Comparison of ENCODE assay signal across 17 cellular contexts in genomic region chr6:73028893-73029450, GRCh38.
DNase-seq lines count a peak whose midpoint lies in the region; TF ChIP-seq lines count a peak whose summit lies in the region.
"Had no signal": no experiment of that assay in that cellular context is flagged by ENCODE, and none has a peak within 500 bp of the region (broad histone marks: within the 10 kb centered on the region; RNA-seq: fewer than 3 reads in every experiment).

No MANE protein-coding gene starts in this region.

- intact Hi-C loops in activated T-helper 1 cell treated with anti-CD3 and anti-CD28 coated beads, Interleukin-12 subunit alpha, Interleukin-12 subunit beta, Interleukin-2, Interleukin-4 antibody, amounts not matched to agents 30 ng/mL and 10 ng/mL and 1 ng/mL, durations not matched to agents 14 hours and 24 hours and 36 hours (cut with micrococcal nuclease) = no loop called here

- no peaks in the 10 kb centered on the region for H3K9me3 ChIP-seq in HEK293 (ENCODE audit: control insufficient read depth, insufficient read depth, low read depth, low read length)

- H3K4me3 ChIP-seq in AG10803 (ENCODE audit: low read length) (no peak overlapping the region), HEK293 (ENCODE audit: low read depth, low read length) (no peak overlapping the region)

- peaks cover 29% of the 10 kb centered on the region for H3K4me1 ChIP-seq in HEK293 (ENCODE audit: control insufficient read depth, insufficient read depth, low read length)

- H3K4me3 Mint-ChIP-seq in activated T-helper 1 cell treated with anti-CD3 and anti-CD28 coated beads, Interleukin-12 subunit alpha, Interleukin-12 subunit beta, Interleukin-2, Interleukin-4 antibody, amounts not matched to agents 30 ng/mL and 10 ng/mL and 1 ng/mL, durations not matched to agents 14 hours and 24 hours and 36 hours = no peak overlapping the region
- H3K4me3 Mint-ChIP-seq: H9, IgD-negative memory B cell had no signal

- no peak overlapping the region for H3K27ac ChIP-seq in HEK293 (ENCODE audit: extremely low read depth, low read depth, low read length)

- no peaks in the 10 kb centered on the region for H3K9me3 Mint-ChIP-seq in activated T-helper 1 cell treated with anti-CD3 and anti-CD28 coated beads, Interleukin-12 subunit alpha, Interleukin-12 subunit beta, Interleukin-2, Interleukin-4 antibody, amounts not matched to agents 30 ng/mL and 10 ng/mL and 1 ng/mL, durations not matched to agents 14 hours and 24 hours and 36 hours
- H3K9me3 Mint-ChIP-seq: H9 had no signal

- H3K36me3 ChIP-seq in HEK293 (ENCODE audit: control insufficient read depth in 2 of 2, insufficient read depth in 1 of 2, low read length in 2 of 2) = no peaks in the 10 kb centered on the region

- in situ Hi-C loops in KBM-7 (cut with MboI; ENCODE audit: low pct_unique_long_range_greater_than_20kb, low sequenced_read_pairs) = no loop called here

- TF ChIP-seq CTCF in AG10803 (conservative IDR thresholded peaks at IDR 0.05; ENCODE audit: low read length) = no peak
- no peak for TF ChIP-seq CTCF in HEK293 (tag by site-specific recombination; IDR thresholded peaks at IDR 0.05)

- POLR2A ChIA-PET in HEK293 (lab: Yijun Ruan, JAX) = interaction anchor here (0.6 kb wide), 1 partner anchor 167 kb away, joined by 3 read pairs; no protein-coding TSS in a partner anchor

- CTCF ChIA-PET in HEK293 (lab: Yijun Ruan, JAX) = interaction anchor here (0.7 kb wide), 1 partner anchor 667 kb away, joined by 3 read pairs; no protein-coding TSS in a partner anchor

- H3K4me1 Mint-ChIP-seq in activated T-helper 1 cell treated with anti-CD3 and anti-CD28 coated beads, Interleukin-12 subunit alpha, Interleukin-12 subunit beta, Interleukin-2, Interleukin-4 antibody, amounts not matched to agents 30 ng/mL and 10 ng/mL and 1 ng/mL, durations not matched to agents 14 hours and 24 hours and 36 hours (ENCODE audit: low read depth) = peaks cover 23% of the 10 kb centered on the region

- no peaks in the 10 kb centered on the region for H3K27me3 Mint-ChIP-seq in activated T-helper 1 cell treated with anti-CD3 and anti-CD28 coated beads, Interleukin-12 subunit alpha, Interleukin-12 subunit beta, Interleukin-2, Interleukin-4 antibody, amounts not matched to agents 30 ng/mL and 10 ng/mL and 1 ng/mL, durations not matched to agents 14 hours and 24 hours and 36 hours (ENCODE audit: insufficient read depth)
- H3K27me3 Mint-ChIP-seq: IgD-negative memory B cell had no signal

- H3K36me3 Mint-ChIP-seq in activated T-helper 1 cell treated with anti-CD3 and anti-CD28 coated beads, Interleukin-12 subunit alpha, Interleukin-12 subunit beta, Interleukin-2, Interleukin-4 antibody, amounts not matched to agents 30 ng/mL and 10 ng/mL and 1 ng/mL, durations not matched to agents 14 hours and 24 hours and 36 hours (ENCODE audit: low read depth) = no peaks in the 10 kb centered on the region

- peak; percentile 23 for DNase-seq in AG10803 (ENCODE audit: low read depth)
- peak; percentile 54 for DNase-seq in NCI-H226
- peak; percentile 29 for DNase-seq in amniotic epithelial cell (ENCODE audit: low read depth)
- no peak for DNase-seq in activated T-helper 1 cell treated with anti-CD3 and anti-CD28 coated beads, Interleukin-12 subunit alpha, Interleukin-12 subunit beta, Interleukin-2, Interleukin-4 antibody, amounts not matched to agents 30 ng/mL and 10 ng/mL and 1 ng/mL, durations not matched to agents 14 hours and 24 hours and 36 hours (ENCODE audit: low spot score)
- no peak for DNase-seq in DMS153 treated with DMSO at 0.1 percent for 48 hours (lab: John Stamatoyannopoulos, UW; ENCODE audit: unreplicated experiment)
- DNase-seq in KBM-7 = no peak
- DNase-seq: COR-L47, DMS153, MV-4-11, NCI-H1436 treated with DMSO at 0.1 percent for 48 hours, NCI-H2171 treated with DMSO at 0.1 percent for 48 hours, NCI-H510A treated with DMSO at 0.1 percent for 48 hours, SIG-M5, T-helper 2 cell had no signal

- H3K27ac Mint-ChIP-seq in activated T-helper 1 cell treated with anti-CD3 and anti-CD28 coated beads, Interleukin-12 subunit alpha, Interleukin-12 subunit beta, Interleukin-2, Interleukin-4 antibody, amounts not matched to agents 30 ng/mL and 10 ng/mL and 1 ng/mL, durations not matched to agents 14 hours and 24 hours and 36 hours = no peak overlapping the region

TF ChIP-seq in HEK293, 187 proteins besides CTCF, POLR2A, EP300 and RAD21:
- TF ChIP-seq ZNF202 (tag by site-specific recombination; IDR thresholded peaks at IDR 0.05; ENCODE audit: borderline replicate concordance) = no peak
- TF ChIP-seq ZNF114 (tag by site-specific recombination; IDR thresholded peaks at IDR 0.05) = no peak
- TF ChIP-seq ZEB2 (tag by site-specific recombination; IDR thresholded peaks at IDR 0.05) = 0 out of 2 replicates have a peak, but pooled peaks have one; percentile 30
- no peak for TF ChIP-seq ZNF777 (tag by site-specific recombination; IDR thresholded peaks at IDR 0.05; ENCODE audit: borderline replicate concordance)
- TF ChIP-seq IKZF3 (tag by site-specific recombination; IDR thresholded peaks at IDR 0.05) = 0 out of 2 replicates have a peak, but pooled peaks have one; percentile 13
- no peak for TF ChIP-seq ZNF138 (tag by site-specific recombination; IDR thresholded peaks at IDR 0.05; ENCODE audit: borderline replicate concordance)
- TF ChIP-seq, protein P1, sequence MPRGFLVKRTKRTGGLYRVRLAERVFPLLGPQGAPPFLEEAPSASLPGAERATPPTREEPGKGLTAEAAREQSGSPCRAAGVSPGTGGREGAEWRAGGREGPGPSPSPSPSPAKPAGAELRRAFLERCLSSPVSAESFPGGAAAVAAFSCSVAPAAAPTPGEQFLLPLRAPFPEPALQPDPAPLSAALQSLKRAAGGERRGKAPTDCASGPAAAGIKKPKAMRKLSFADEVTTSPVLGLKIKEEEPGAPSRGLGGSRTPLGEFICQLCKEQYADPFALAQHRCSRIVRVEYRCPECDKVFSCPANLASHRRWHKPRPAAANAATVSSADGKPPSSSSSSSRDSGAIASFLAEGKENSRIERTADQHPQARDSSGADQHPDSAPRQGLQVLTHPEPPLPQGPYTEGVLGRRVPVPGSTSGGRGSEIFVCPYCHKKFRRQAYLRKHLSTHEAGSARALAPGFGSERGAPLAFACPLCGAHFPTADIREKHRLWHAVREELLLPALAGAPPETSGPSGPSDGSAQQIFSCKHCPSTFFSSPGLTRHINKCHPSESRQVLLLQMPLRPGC (tag by site-specific recombination; IDR thresholded peaks at IDR 0.05) = no peak
- 0 out of 2 replicates have a peak, but pooled peaks have one; percentile 19 for TF ChIP-seq ZNF324 (tag by site-specific recombination; IDR thresholded peaks at IDR 0.05)

Comparison
In these comparisons a context has a peak if more than half of its experiments do, and no peak if none do; other contexts are left out.
1. DNase-seq: peak in AG10803 (single experiment), NCI-H226 (single experiment) and amniotic epithelial cell (single experiment); none in activated T-helper 1 cell treated with anti-CD3 and anti-CD28 coated beads, Interleukin-12 subunit alpha, Interleukin-12 subunit beta, Interleukin-2, Interleukin-4 antibody, amounts not matched to agents 30 ng/mL and 10 ng/mL and 1 ng/mL, durations not matched to agents 14 hours and 24 hours and 36 hours (single experiment), DMS153 treated with DMSO at 0.1 percent for 48 hours (single experiment) and KBM-7 (single experiment).